In the genomic region with DNA sequence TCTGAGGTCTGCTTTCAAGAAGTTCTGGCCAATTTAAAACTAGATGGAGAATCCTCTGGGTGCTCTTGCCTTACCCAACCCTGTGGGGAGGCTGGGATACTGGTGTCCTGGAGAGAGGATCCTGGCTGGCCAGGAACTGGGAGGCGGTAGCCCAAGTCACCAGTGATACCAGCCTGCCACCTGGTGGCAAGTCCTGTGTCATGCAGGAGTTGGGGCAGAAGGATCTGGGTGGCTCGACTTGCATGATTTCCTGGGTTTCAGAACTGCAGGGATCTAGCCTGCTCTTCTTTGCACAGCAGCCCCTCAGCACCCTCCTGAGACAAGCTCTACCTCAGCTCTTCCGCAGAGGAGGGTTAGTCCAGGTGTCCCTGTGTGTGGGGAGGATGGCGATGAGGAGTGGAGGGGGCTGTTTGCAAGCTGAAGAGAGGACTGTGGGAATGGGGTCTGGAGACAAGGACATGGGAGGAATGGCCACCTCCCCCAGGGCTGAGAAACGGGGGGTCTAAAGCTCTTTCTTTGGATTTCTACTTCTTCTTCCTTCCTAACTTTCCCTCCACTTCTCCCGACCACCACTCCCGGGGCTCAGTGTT, we compare ENCODE assay signal across 8 cellular contexts. TPM values are rescaled to one million over a fixed set of nuclear protein-coding genes. Genes with fewer than 3 reads are reported as not detected.
DNase-seq lines count a peak whose midpoint lies in the region; ATAC-seq and TF ChIP-seq lines count a peak whose summit lies in the region.

No MANE protein-coding gene starts in this region.

- TF ChIP-seq EP300 in upper lobe of left lung (IDR thresholded peaks at IDR 0.05), result no peak

- H3K27ac ChIP-seq in PC-3 (ENCODE audit: low read length) (no peak overlapping the region), foreskin keratinocyte (no peak overlapping the region), upper lobe of left lung (no peak overlapping the region)

- H3K9me3 ChIP-seq in PC-3 (ENCODE audit: low read length) (no peaks in the 10 kb centered on the region), upper lobe of left lung (no peaks in the 10 kb centered on the region)

- peaks cover 20% of the 10 kb centered on the region for H3K27me3 ChIP-seq in PC-3 (ENCODE audit: low read length)
- peaks cover 41% of the 10 kb centered on the region for H3K27me3 ChIP-seq in foreskin keratinocyte
- peaks cover 0 to 24% (median 9%) of the 10 kb centered on the region in 4 donors for H3K27me3 ChIP-seq in upper lobe of left lung

- no peak overlapping the region for H3K9ac ChIP-seq in PC-3 (ENCODE audit: low read length)

- no peaks in the 10 kb centered on the region for H3F3A ChIP-seq in PC-3 (ENCODE audit: low read length, unreplicated experiment)

- H3K36me3 Mint-ChIP-seq in activated T-helper 2 cell treated with anti-CD3 and anti-CD28 coated beads, Interferon-gamma antibody, Interleukin-2, Interleukin-4, amounts not matched to agents 10 μg/mL and 5 μg/mL and 100 μg/mL, durations not matched to agents 14 hours and 24 hours and 36 hours (ENCODE audit: low read depth), result no peaks in the 10 kb centered on the region

- TF ChIP-seq POLR2A in upper lobe of left lung (IDR thresholded peaks at IDR 0.05), result no peak

- WGBS in upper lobe of left lung, 2 donors, result 46 to 58% methylated on average over 4 to 7 of the region's 7 CpGs

- no TSS peak for BruUV-seq in PC-3 (replicated peaks; lab: Mats Ljungman, UMichigan)

- no peaks in the 10 kb centered on the region for H3K79me2 ChIP-seq in PC-3 (ENCODE audit: low read length)

- no peaks in the 10 kb centered on the region for H3K4me1 ChIP-seq in PC-3 (ENCODE audit: insufficient read depth, low read length)
- H3K4me1 ChIP-seq in foreskin keratinocyte, result no peaks in the 10 kb centered on the region
- peaks cover 11 to 25% (median 21%) of the 10 kb centered on the region in 4 donors for H3K4me1 ChIP-seq in upper lobe of left lung

- H3K36me3 ChIP-seq in PC-3 (ENCODE audit: low read depth, low read length) (no peaks in the 10 kb centered on the region), upper lobe of left lung (no peaks in the 10 kb centered on the region)

- peaks cover 2% of the 10 kb centered on the region for H3K4me1 Mint-ChIP-seq in activated T-helper 2 cell treated with anti-CD3 and anti-CD28 coated beads, Interferon-gamma antibody, Interleukin-2, Interleukin-4, amounts not matched to agents 10 μg/mL and 5 μg/mL and 100 μg/mL, durations not matched to agents 14 hours and 24 hours and 36 hours (ENCODE audit: low read depth)

- H2AFZ ChIP-seq in PC-3 (ENCODE audit: low read length), result no peak overlapping the region

- peaks cover 40% of the 10 kb centered on the region for H3K27me3 Mint-ChIP-seq in activated T-helper 2 cell treated with anti-CD3 and anti-CD28 coated beads, Interferon-gamma antibody, Interleukin-2, Interleukin-4, amounts not matched to agents 10 μg/mL and 5 μg/mL and 100 μg/mL, durations not matched to agents 14 hours and 24 hours and 36 hours (ENCODE audit: low read depth)

- no peak overlapping the region for H3K4me3 ChIP-seq in PC-3 (ENCODE audit: low read length)
- no peak overlapping the region for H3K4me3 ChIP-seq in upper lobe of left lung

- POLR2A ChIA-PET in PC-3 (lab: Charles Lee; ENCODE audit: unreplicated experiment), result no interaction called here

- H3K4me2 ChIP-seq in PC-3 (ENCODE audit: low read length), result no peak overlapping the region

- intact Hi-C loops in PC-3 (cut with micrococcal nuclease), result loop anchor here (1.0 to 2.0 kb wide), 2 partner anchors 337 to 437 kb away; no protein-coding TSS in a partner anchor
- intact Hi-C loops in activated T-helper 2 cell treated with anti-CD3 and anti-CD28 coated beads, Interferon-gamma antibody, Interleukin-2, Interleukin-4, amounts not matched to agents 10 μg/mL and 5 μg/mL and 100 μg/mL, durations not matched to agents 14 hours and 24 hours and 36 hours (cut with micrococcal nuclease), result loop anchor here (5.0 kb wide), 1 partner anchor 313 kb away; no protein-coding TSS in a partner anchor

- TF ChIP-seq CTCF in PC-3 (conservative IDR thresholded peaks at IDR 0.05; ENCODE audit: low read depth, low read length) (peak; percentile 93), foreskin keratinocyte (conservative IDR thresholded peaks at IDR 0.05) (peak; percentile 86), upper lobe of left lung (IDR thresholded peaks at IDR 0.05) (peak; percentile 82 to 95 (median 89))

- H3K4me3 Mint-ChIP-seq in activated T-helper 2 cell treated with anti-CD3 and anti-CD28 coated beads, Interferon-gamma antibody, Interleukin-2, Interleukin-4, amounts not matched to agents 10 μg/mL and 5 μg/mL and 100 μg/mL, durations not matched to agents 14 hours and 24 hours and 36 hours (ENCODE audit: low read depth), result no peak overlapping the region

- ATAC-seq in PC-3, result peak; percentile 96
- ATAC-seq in foreskin keratinocyte, result peak; percentile 75
- peak; percentile 70 to 80 for ATAC-seq in upper lobe of left lung (ENCODE audit: low FRiP score in 2 of 2)
- ATAC-seq in GM19463 (IDR thresholded peaks at IDR 0.05; ENCODE audit: unreplicated experiment), result no peak

- H3K27ac Mint-ChIP-seq in activated T-helper 2 cell treated with anti-CD3 and anti-CD28 coated beads, Interferon-gamma antibody, Interleukin-2, Interleukin-4, amounts not matched to agents 10 μg/mL and 5 μg/mL and 100 μg/mL, durations not matched to agents 14 hours and 24 hours and 36 hours, result no peak overlapping the region

- no peaks in the 10 kb centered on the region for H3K9me2 ChIP-seq in PC-3 (replicated peaks; ENCODE audit: low read length)

- no peaks in the 10 kb centered on the region for H4K20me1 ChIP-seq in PC-3 (ENCODE audit: low read length)

- CTCF ChIA-PET in PC-3 (lab: Charles Lee), result interaction anchor here (0.5 kb wide), 1 partner anchor 144 kb away, joined by 4 read pairs; no protein-coding TSS in a partner anchor

- DNase-seq in DMS153 treated with DMSO at 0.1 percent for 48 hours (lab: John Stamatoyannopoulos, UW; ENCODE audit: unreplicated experiment) (peak; percentile 57), HS-5 (ENCODE audit: low read depth) (peak; percentile 22), PC-3 (peak; percentile 86), foreskin keratinocyte (peak; percentile 22 to 35), occipital lobe (lab: John Stamatoyannopoulos, UW) (peak; percentile 47), upper lobe of left lung (peak in 1 of 2 donors; percentile 75)
- peak; percentile 44 for DNase-seq in activated T-helper 2 cell treated with anti-CD3 and anti-CD28 coated beads, Interferon-gamma antibody, Interleukin-2, Interleukin-4, amounts not matched to agents 10 μg/mL and 5 μg/mL and 100 μg/mL, durations not matched to agents 14 hours and 24 hours and 36 hours (ENCODE audit: low spot score)

- no peaks in the 10 kb centered on the region for H3K9me3 Mint-ChIP-seq in activated T-helper 2 cell treated with anti-CD3 and anti-CD28 coated beads, Interferon-gamma antibody, Interleukin-2, Interleukin-4, amounts not matched to agents 10 μg/mL and 5 μg/mL and 100 μg/mL, durations not matched to agents 14 hours and 24 hours and 36 hours

RNA-seq across cellular contexts. Expression of gene KCNK17, which starts 4.2 kb away (rescaled TPM):
- total RNA-seq in PC-3 (2014; rRNA removed) (not detected in 2 replicates), foreskin keratinocyte (not detected in 2 replicates), occipital lobe (not detected), upper lobe of left lung (1 to 10 TPM in 5 of 6 donors, under 1 TPM in 1; 0.61 to 7.7 (median 2.8) TPM)
- not detected in 2 replicates for total RNA-seq in activated T-helper 2 cell treated with anti-CD3 and anti-CD28 coated beads, Interferon-gamma antibody, Interleukin-2, Interleukin-4, amounts not matched to agents 10 μg/mL and 5 μg/mL and 100 μg/mL, durations not matched to agents 14 hours and 24 hours and 36 hours
- polyA plus RNA-seq in foreskin keratinocyte, result not detected in 2 replicates

RNA-seq across cellular contexts. Expression of gene KCNK16, which starts 12.5 kb away (rescaled TPM):
- total RNA-seq in PC-3 (2014; rRNA removed) (not detected in 2 replicates), foreskin keratinocyte (not detected in 2 replicates), occipital lobe (not detected), upper lobe of left lung (not detected)
- not detected in 2 replicates for total RNA-seq in activated T-helper 2 cell treated with anti-CD3 and anti-CD28 coated beads, Interferon-gamma antibody, Interleukin-2, Interleukin-4, amounts not matched to agents 10 μg/mL and 5 μg/mL and 100 μg/mL, durations not matched to agents 14 hours and 24 hours and 36 hours
- not detected in 2 replicates for polyA plus RNA-seq in foreskin keratinocyte
